Comparison of ENCODE assay signal across 1 cellular context in genomic region chr2:118845005-118845842, GRCh38.
TF ChIP-seq lines count a peak whose summit lies in the region.

No MANE protein-coding gene starts in this region.

TF ChIP-seq in SK-N-SH treated with all-trans-retinoic acid at 6 μM for 48 hours, 23 proteins besides CTCF, POLR2A, EP300 and RAD21 (continued from another document):
- TF ChIP-seq POU6F1 (CRISPR knock-in tag; IDR thresholded peaks at IDR 0.05; ENCODE audit: borderline replicate concordance, low read depth), result no peak
- no peak for TF ChIP-seq TOX (CRISPR knock-in tag; IDR thresholded peaks at IDR 0.05; ENCODE audit: borderline replicate concordance)
- TF ChIP-seq ZFP3 (CRISPR knock-in tag; IDR thresholded peaks at IDR 0.05), result no peak
- TF ChIP-seq ESRRG (CRISPR knock-in tag; IDR thresholded peaks at IDR 0.05), result no peak
- TF ChIP-seq CSDC2 (CRISPR knock-in tag; IDR thresholded peaks at IDR 0.05), result no peak
- TF ChIP-seq ISL1 (CRISPR knock-in tag; IDR thresholded peaks at IDR 0.05), result no peak
